ENCODE assay signal across 43 cellular contexts in genomic region chr6:29637247-29637646, GRCh38. TPM values are rescaled to one million over a fixed set of nuclear protein-coding genes. Genes with fewer than 3 reads are reported as not detected.
"Had no signal": no experiment of that assay in that cellular context is flagged by ENCODE, and none has a peak within 500 bp of the region (broad histone marks: within the 10 kb centered on the region; RNA-seq: fewer than 3 reads in every experiment).

No MANE protein-coding gene starts in this region.

- H3K36me3 Mint-ChIP-seq: activated naive CD4-positive, alpha-beta T cell treated with anti-CD3 and anti-CD28 coated beads, Interleukin-2, amount 50 U/mL, for 24 hours; activated naive CD4-positive, alpha-beta T cell treated with anti-CD3 and anti-CD28 coated beads, Interleukin-2, amount 50 U/mL, for 72 hours; activated naive CD8-positive, alpha-beta T cell; activated naive CD8-positive, alpha-beta T cell treated with anti-CD3 and anti-CD28 coated beads for 36 hours; activated naive CD8-positive, alpha-beta T cell treated with anti-CD3 and anti-CD28 coated beads, Interleukin-2, amount 10 ng/mL, durations not matched to agents 7 days and 5 days; brain had no signal

- H3K27me3 Mint-ChIP-seq: activated naive CD4-positive, alpha-beta T cell treated with anti-CD3 and anti-CD28 coated beads, Interleukin-2, amount 50 U/mL, for 24 hours; activated naive CD8-positive, alpha-beta T cell; activated naive CD8-positive, alpha-beta T cell treated with anti-CD3 and anti-CD28 coated beads for 36 hours; activated naive CD8-positive, alpha-beta T cell treated with anti-CD3 and anti-CD28 coated beads, Interleukin-2, amount 50 U/mL, for 24 hours; activated T-cell treated with anti-CD3 and anti-CD28 coated beads, Interleukin-2, amount 50 U/mL, for 24 hours; activated T-helper 17 cell treated with anti-CD3 and anti-CD28 coated beads, Interleukin-2, amount 50 U/mL, for 72 hours had no signal

- H3K27ac Mint-ChIP-seq: activated naive CD4-positive, alpha-beta T cell treated with anti-CD3 and anti-CD28 coated beads for 36 hours; activated naive CD4-positive, alpha-beta T cell treated with anti-CD3 and anti-CD28 coated beads, Interleukin-2, amount 10 ng/mL, durations not matched to agents 7 days and 5 days; activated naive CD4-positive, alpha-beta T cell treated with anti-CD3 and anti-CD28 coated beads, Interleukin-2, amount 50 U/mL, for 24 hours; activated naive CD4-positive, alpha-beta T cell treated with anti-CD3 and anti-CD28 coated beads, Interleukin-2, amount 50 U/mL, for 72 hours; activated naive CD8-positive, alpha-beta T cell; activated naive CD8-positive, alpha-beta T cell treated with anti-CD3 and anti-CD28 coated beads for 36 hours; activated naive CD8-positive, alpha-beta T cell treated with anti-CD3 and anti-CD28 coated beads, Interleukin-2, amount 10 ng/mL, durations not matched to agents 7 days and 5 days; activated naive CD8-positive, alpha-beta T cell treated with anti-CD3 and anti-CD28 coated beads, Interleukin-2, amount 50 U/mL, for 24 hours; activated T-cell treated with anti-CD3 and anti-CD28 coated beads, Interleukin-2, amount 50 U/mL, for 24 hours; activated T-cell treated with anti-CD3 and anti-CD28 coated beads, Interleukin-2, amount 50 U/mL, for 72 hours; activated T-helper 1 cell treated with anti-CD3 and anti-CD28 coated beads, Interleukin-12 subunit alpha, Interleukin-12 subunit beta, Interleukin-2, Interleukin-4 antibody, amounts not matched to agents 30 ng/mL and 10 ng/mL and 1 ng/mL, durations not matched to agents 14 hours and 24 hours and 36 hours; activated T-helper 17 cell treated with anti-CD3 and anti-CD28 coated beads, Interleukin-2, amount 50 U/mL, for 72 hours; activated T-helper 2 cell treated with anti-CD3 and anti-CD28 coated beads, Interferon-gamma antibody, Interleukin-2, Interleukin-4, amounts not matched to agents 10 μg/mL and 5 μg/mL and 100 μg/mL, durations not matched to agents 14 hours and 24 hours and 36 hours; brain had no signal

- H3K4me3 Mint-ChIP-seq: activated naive CD4-positive, alpha-beta T cell treated with anti-CD3 and anti-CD28 coated beads for 36 hours; activated naive CD4-positive, alpha-beta T cell treated with anti-CD3 and anti-CD28 coated beads, Interleukin-2, amount 10 ng/mL, durations not matched to agents 7 days and 5 days; activated naive CD4-positive, alpha-beta T cell treated with anti-CD3 and anti-CD28 coated beads, Interleukin-2, amount 50 U/mL, for 24 hours; activated naive CD8-positive, alpha-beta T cell; activated naive CD8-positive, alpha-beta T cell treated with anti-CD3 and anti-CD28 coated beads for 36 hours; activated naive CD8-positive, alpha-beta T cell treated with anti-CD3 and anti-CD28 coated beads, Interleukin-2, amount 10 ng/mL, durations not matched to agents 7 days and 5 days; activated naive CD8-positive, alpha-beta T cell treated with anti-CD3 and anti-CD28 coated beads, Interleukin-2, amount 50 U/mL, for 24 hours; activated T-cell treated with anti-CD3 and anti-CD28 coated beads, Interleukin-2, amount 50 U/mL, for 24 hours; activated T-cell treated with anti-CD3 and anti-CD28 coated beads, Interleukin-2, amount 50 U/mL, for 4 hours; activated T-cell treated with anti-CD3 and anti-CD28 coated beads, Interleukin-2, amount 50 U/mL, for 72 hours; activated T-helper 1 cell treated with anti-CD3 and anti-CD28 coated beads, Interleukin-12 subunit alpha, Interleukin-12 subunit beta, Interleukin-2, Interleukin-4 antibody, amounts not matched to agents 30 ng/mL and 10 ng/mL and 1 ng/mL, durations not matched to agents 14 hours and 24 hours and 36 hours; activated T-helper 17 cell treated with anti-CD3 and anti-CD28 coated beads, Interleukin-2, amount 50 U/mL, for 72 hours; central memory CD8-positive, alpha-beta T cell had no signal

- H3K9me3 Mint-ChIP-seq: activated naive CD4-positive, alpha-beta T cell treated with anti-CD3 and anti-CD28 coated beads for 36 hours; activated naive CD4-positive, alpha-beta T cell treated with anti-CD3 and anti-CD28 coated beads, Interleukin-2, amount 10 ng/mL, durations not matched to agents 7 days and 5 days; activated naive CD4-positive, alpha-beta T cell treated with anti-CD3 and anti-CD28 coated beads, Interleukin-2, amount 50 U/mL, for 24 hours; activated naive CD4-positive, alpha-beta T cell treated with anti-CD3 and anti-CD28 coated beads, Interleukin-2, amount 50 U/mL, for 72 hours; activated naive CD8-positive, alpha-beta T cell treated with anti-CD3 and anti-CD28 coated beads for 36 hours; activated naive CD8-positive, alpha-beta T cell treated with anti-CD3 and anti-CD28 coated beads, Interleukin-2, amount 10 ng/mL, durations not matched to agents 7 days and 5 days; activated naive CD8-positive, alpha-beta T cell treated with anti-CD3 and anti-CD28 coated beads, Interleukin-2, amount 50 U/mL, for 24 hours; activated T-cell treated with anti-CD3 and anti-CD28 coated beads, Interleukin-2, amount 50 U/mL, for 24 hours; activated T-cell treated with anti-CD3 and anti-CD28 coated beads, Interleukin-2, amount 50 U/mL, for 4 hours; activated T-cell treated with anti-CD3 and anti-CD28 coated beads, Interleukin-2, amount 50 U/mL, for 72 hours; activated T-helper 1 cell treated with anti-CD3 and anti-CD28 coated beads, Interleukin-12 subunit alpha, Interleukin-12 subunit beta, Interleukin-2, Interleukin-4 antibody, amounts not matched to agents 30 ng/mL and 10 ng/mL and 1 ng/mL, durations not matched to agents 14 hours and 24 hours and 36 hours; activated T-helper 17 cell treated with anti-CD3 and anti-CD28 coated beads, Interleukin-2, amount 50 U/mL, for 72 hours; activated T-helper 2 cell treated with anti-CD3 and anti-CD28 coated beads, Interferon-gamma antibody, Interleukin-2, Interleukin-4, amounts not matched to agents 10 μg/mL and 5 μg/mL and 100 μg/mL, durations not matched to agents 14 hours and 24 hours and 36 hours; brain; central memory CD8-positive, alpha-beta T cell had no signal

- ATAC-seq: activated naive CD4-positive, alpha-beta T cell treated with anti-CD3 and anti-CD28 coated beads, Interleukin-2, amount 50 U/mL, for 72 hours; activated naive CD8-positive, alpha-beta T cell treated with anti-CD3 and anti-CD28 coated beads, Interleukin-2, amount 50 U/mL, for 24 hours; activated T-cell treated with anti-CD3 and anti-CD28 coated beads, Interleukin-2, amount 50 U/mL, for 4 hours; activated T-cell treated with anti-CD3 and anti-CD28 coated beads, Interleukin-2, amount 50 U/mL, for 72 hours; activated T-helper 17 cell treated with anti-CD3 and anti-CD28 coated beads, Interleukin-2, amount 50 U/mL, for 72 hours; body of pancreas had no signal

- DNase-seq: activated effector memory CD4-positive, alpha-beta T cell treated with anti-CD3 and anti-CD28 coated beads, Interleukin-2, amount 50 U/mL, for 16 hours; activated effector memory CD4-positive, alpha-beta T cell treated with Interleukin-2 at 50 U/mL for 16 hours; activated gamma-delta T cell; activated gamma-delta T cell treated with Interleukin-2 at 50 U/mL for 16 hours; activated naive CD4-positive, alpha-beta T cell; activated naive CD4-positive, alpha-beta T cell treated with anti-CD3 and anti-CD28 coated beads for 36 hours; activated naive CD4-positive, alpha-beta T cell treated with anti-CD3 and anti-CD28 coated beads, Interleukin-2, amount 10 ng/mL, durations not matched to agents 7 days and 5 days; activated naive CD4-positive, alpha-beta T cell treated with anti-CD3 and anti-CD28 coated beads, Interleukin-2, amount 50 U/mL, for 16 hours; activated naive CD4-positive, alpha-beta T cell treated with Interleukin-2 at 50 U/mL for 16 hours; activated naive CD8-positive, alpha-beta T cell treated with anti-CD3 and anti-CD28 coated beads for 36 hours; activated naive CD8-positive, alpha-beta T cell treated with anti-CD3 and anti-CD28 coated beads, Interleukin-2, amount 10 ng/mL, durations not matched to agents 7 days and 5 days; activated naive CD8-positive, alpha-beta T cell treated with anti-CD3 and anti-CD28 coated beads, Interleukin-2, amount 50 U/mL, for 24 hours; activated T-cell treated with anti-CD3 and anti-CD28 coated beads, Interleukin-2, amount 50 U/mL, for 1 hour; activated T-cell treated with anti-CD3 and anti-CD28 coated beads, Interleukin-2, amount 50 U/mL, for 24 hours; activated T-cell treated with anti-CD3 and anti-CD28 coated beads, Interleukin-2, amount 50 U/mL, for 4 hours; activated T-cell treated with anti-CD3 and anti-CD28 coated beads, Interleukin-2, amount 50 U/mL, for 48 hours; activated T-cell treated with anti-CD3 and anti-CD28 coated beads, Interleukin-2, amount 50 U/mL, for 72 hours; adrenal gland; amniotic stem cell; amygdala; anterior cingulate cortex; aorta; body of pancreas; brain microvascular endothelial cell; caudate nucleus; central memory CD4-positive, alpha-beta T cell; cerebellar nuclear complex had no signal

RNA-seq across cellular contexts. Expression of gene MOG, which starts 19.6 kb away (rescaled TPM):
- total RNA-seq: activated naive CD4-positive, alpha-beta T cell treated with anti-CD3 and anti-CD28 coated beads for 36 hours; activated naive CD4-positive, alpha-beta T cell treated with anti-CD3 and anti-CD28 coated beads, Interleukin-2, amount 50 U/mL, for 72 hours; activated naive CD8-positive, alpha-beta T cell treated with anti-CD3 and anti-CD28 coated beads for 36 hours; activated naive CD8-positive, alpha-beta T cell treated with anti-CD3 and anti-CD28 coated beads, Interleukin-2, amount 10 ng/mL, durations not matched to agents 7 days and 5 days; activated T-cell treated with anti-CD3 and anti-CD28 coated beads, Interleukin-2, amount 50 U/mL, for 4 hours; activated T-cell treated with anti-CD3 and anti-CD28 coated beads, Interleukin-2, amount 50 U/mL, for 72 hours; activated T-helper 1 cell treated with anti-CD3 and anti-CD28 coated beads, Interleukin-12 subunit alpha, Interleukin-12 subunit beta, Interleukin-2, Interleukin-4 antibody, amounts not matched to agents 30 ng/mL and 10 ng/mL and 1 ng/mL, durations not matched to agents 14 hours and 24 hours and 36 hours; activated T-helper 17 cell treated with anti-CD3 and anti-CD28 coated beads, Interleukin-2, amount 50 U/mL, for 72 hours; activated T-helper 2 cell treated with anti-CD3 and anti-CD28 coated beads, Interferon-gamma antibody, Interleukin-2, Interleukin-4, amounts not matched to agents 10 μg/mL and 5 μg/mL and 100 μg/mL, durations not matched to agents 14 hours and 24 hours and 36 hours; adrenal gland; aorta; ascending aorta; astrocyte; body of pancreas; breast epithelium; bronchial epithelial cell had no signal

RNA-seq across cellular contexts. Expression of gene ZFP57, which starts 43.7 kb away (rescaled TPM):
- total RNA-seq: activated naive CD4-positive, alpha-beta T cell treated with anti-CD3 and anti-CD28 coated beads for 36 hours; activated T-cell treated with anti-CD3 and anti-CD28 coated beads, Interleukin-2, amount 50 U/mL, for 4 hours; ascending aorta; body of pancreas; cardiac septum; cerebellum; chondrocyte had no signal

RNA-seq across cellular contexts. Expression of gene OR2H2, which starts 52.3 kb away (rescaled TPM):
- total RNA-seq: activated naive CD4-positive, alpha-beta T cell treated with anti-CD3 and anti-CD28 coated beads for 36 hours; activated naive CD4-positive, alpha-beta T cell treated with anti-CD3 and anti-CD28 coated beads, Interleukin-2, amount 50 U/mL, for 72 hours; activated naive CD8-positive, alpha-beta T cell treated with anti-CD3 and anti-CD28 coated beads for 36 hours; activated naive CD8-positive, alpha-beta T cell treated with anti-CD3 and anti-CD28 coated beads, Interleukin-2, amount 10 ng/mL, durations not matched to agents 7 days and 5 days; activated T-cell treated with anti-CD3 and anti-CD28 coated beads, Interleukin-2, amount 50 U/mL, for 4 hours; activated T-cell treated with anti-CD3 and anti-CD28 coated beads, Interleukin-2, amount 50 U/mL, for 72 hours; activated T-helper 1 cell treated with anti-CD3 and anti-CD28 coated beads, Interleukin-12 subunit alpha, Interleukin-12 subunit beta, Interleukin-2, Interleukin-4 antibody, amounts not matched to agents 30 ng/mL and 10 ng/mL and 1 ng/mL, durations not matched to agents 14 hours and 24 hours and 36 hours; activated T-helper 17 cell treated with anti-CD3 and anti-CD28 coated beads, Interleukin-2, amount 50 U/mL, for 72 hours; activated T-helper 2 cell treated with anti-CD3 and anti-CD28 coated beads, Interferon-gamma antibody, Interleukin-2, Interleukin-4, amounts not matched to agents 10 μg/mL and 5 μg/mL and 100 μg/mL, durations not matched to agents 14 hours and 24 hours and 36 hours; adrenal gland; aorta; ascending aorta; astrocyte; body of pancreas; breast epithelium; bronchial epithelial cell; cardiac muscle cell; cardiac septum; cerebellum; chondrocyte had no signal
